17 cellular contexts compared by ENCODE assay signal in the genomic region with DNA sequence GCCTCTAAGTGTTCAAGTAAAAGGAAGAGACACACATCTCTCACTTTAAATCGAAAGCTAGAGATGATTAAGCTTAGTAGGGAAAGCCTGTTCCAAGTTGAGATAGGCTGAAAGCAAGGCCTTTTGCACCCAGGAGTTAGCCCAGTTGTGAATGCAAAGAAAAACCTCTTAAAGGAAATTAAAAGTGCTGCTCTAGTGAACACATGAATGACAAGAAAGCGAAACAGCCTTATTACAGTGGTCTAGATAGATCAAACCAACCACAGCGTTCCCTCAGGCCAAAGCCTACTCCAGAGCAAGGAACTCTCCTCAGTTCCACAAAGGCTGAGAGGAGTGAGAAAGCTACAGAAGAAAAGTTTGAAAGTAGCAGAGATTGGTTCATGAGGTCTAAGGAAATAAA. TPM values are rescaled to one million over a fixed set of nuclear protein-coding genes. Genes with fewer than 3 reads are reported as not detected.
DNase-seq lines count a peak whose midpoint lies in the region; ATAC-seq, FAIRE-seq and TF ChIP-seq lines count a peak whose summit lies in the region.
"Had no signal": no experiment of that assay in that cellular context is flagged by ENCODE, and none has a peak within 500 bp of the region (broad histone marks: within the 10 kb centered on the region; RNA-seq: fewer than 3 reads in every experiment).

No MANE protein-coding gene starts in this region.

- POLR2A ChIA-PET in activated CD4-positive, alpha-beta T cell treated with anti-CD3 and anti-CD28 coated beads, Interleukin-2, amount 10 ng/mL, durations not matched to agents 7 days and 5 days (lab: Charles Lee) = no interaction called here
- POLR2A ChIA-PET in T-cell (lab: Charles Lee) = no interaction called here

- no peak overlapping the region for H3K27ac Mint-ChIP-seq in activated CD4-positive, alpha-beta T cell treated with anti-CD3 and anti-CD28 coated beads, Interleukin-2, amount 10 ng/mL, durations not matched to agents 7 days and 5 days
- peak overlapping the region; percentile 94 to 96 for H3K27ac Mint-ChIP-seq in T-cell
- no peak overlapping the region for H3K27ac Mint-ChIP-seq in endodermal cell
- no peak overlapping the region for H3K27ac Mint-ChIP-seq in progenitor cell of endocrine pancreas

- peaks cover 18% of the 10 kb centered on the region for H3K4me1 Mint-ChIP-seq in activated CD4-positive, alpha-beta T cell treated with anti-CD3 and anti-CD28 coated beads, Interleukin-2, amount 10 ng/mL, durations not matched to agents 7 days and 5 days
- H3K4me1 Mint-ChIP-seq in T-cell (peaks cover 12 to 22% (median 21%) of the 10 kb centered on the region in 3 donors), endodermal cell (peaks cover 3% of the 10 kb centered on the region), progenitor cell of endocrine pancreas (ENCODE audit: low read depth) (peaks cover 6% of the 10 kb centered on the region)

- CTCF ChIA-PET in activated CD4-positive, alpha-beta T cell treated with anti-CD3 and anti-CD28 coated beads, Interleukin-2, amount 10 ng/mL, durations not matched to agents 7 days and 5 days (lab: Charles Lee) = interaction anchor here (1.0 to 1.5 kb wide), 3 partner anchors 156 to 184 kb away, joined by 3 to 4 read pairs (median 3); a partner anchor contains a TSS
- CTCF ChIA-PET in T-cell (lab: Charles Lee) = interaction anchor here (0.6 to 3.2 kb wide), 9 partner anchors 31 to 464 kb away, joined by 3 to 24 read pairs (median 6); a partner anchor contains a TSS

- H3K27ac ChIP-seq in endodermal cell (ENCODE audit: low read depth, low read length) = no peak overlapping the region
- H3K27ac ChIP-seq in pancreas = no peak overlapping the region
- no peak overlapping the region for H3K27ac ChIP-seq in colonic mucosa
- H3K27ac ChIP-seq: SK-N-MC, WERI-Rb-1 had no signal

- H3K9me3 ChIP-seq in endodermal cell (ENCODE audit: control insufficient read depth, low read length) = no peaks in the 10 kb centered on the region
- H3K9me3 ChIP-seq in pancreas = no peaks in the 10 kb centered on the region
- H3K9me3 ChIP-seq in colonic mucosa = no peaks in the 10 kb centered on the region
- H3K9me3 ChIP-seq: mucosa of descending colon, suprapubic skin had no signal

- H3K4me3 Mint-ChIP-seq in activated CD4-positive, alpha-beta T cell treated with anti-CD3 and anti-CD28 coated beads, Interleukin-2, amount 10 ng/mL, durations not matched to agents 7 days and 5 days = peak overlapping the region; percentile 74
- H3K4me3 Mint-ChIP-seq in T-cell = peak overlapping the region; percentile 88 to 96 (median 95)
- H3K4me3 Mint-ChIP-seq in endodermal cell = peak overlapping the region; percentile 74
- H3K4me3 Mint-ChIP-seq in progenitor cell of endocrine pancreas (ENCODE audit: low read depth) = peak overlapping the region; percentile 86

- H3K4me3 ChIP-seq in endodermal cell (ENCODE audit: low read length) (no peak overlapping the region), pancreas (no peak overlapping the region), colonic mucosa (no peak overlapping the region)
- H3K4me3 ChIP-seq: mucosa of descending colon had no signal

- H3K4me1 ChIP-seq in endodermal cell (ENCODE audit: control insufficient read depth, insufficient read depth, low read length) (peaks cover 3% of the 10 kb centered on the region), pancreas (peaks cover 0 to 12% (median 5%) of the 10 kb centered on the region in 3 donors), colonic mucosa (no peaks in the 10 kb centered on the region)

- H3K36me3 Mint-ChIP-seq in activated CD4-positive, alpha-beta T cell treated with anti-CD3 and anti-CD28 coated beads, Interleukin-2, amount 10 ng/mL, durations not matched to agents 7 days and 5 days (ENCODE audit: low read depth) = no peaks in the 10 kb centered on the region
- H3K36me3 Mint-ChIP-seq in T-cell (peaks cover 16% of the 10 kb centered on the region), endodermal cell (ENCODE audit: low read depth) (no peaks in the 10 kb centered on the region), progenitor cell of endocrine pancreas (ENCODE audit: insufficient read depth) (peaks cover 8% of the 10 kb centered on the region)

- TF ChIP-seq CTCF in endodermal cell (conservative IDR thresholded peaks at IDR 0.05) (no peak), progenitor cell of endocrine pancreas (IDR thresholded peaks at IDR 0.05; ENCODE audit: unreplicated experiment) (no peak), pancreas (IDR thresholded peaks at IDR 0.05) (no peak), colonic mucosa (IDR thresholded peaks at IDR 0.05) (no peak)

- no peak for FAIRE-seq in pancreas (lab: Jason Lieb, UNC)
- FAIRE-seq: A549 had no signal

- no peaks in the 10 kb centered on the region for H3K36me3 ChIP-seq in endodermal cell (ENCODE audit: control insufficient read depth, insufficient read depth, low read length)
- no peaks in the 10 kb centered on the region for H3K36me3 ChIP-seq in pancreas
- H3K36me3 ChIP-seq in colonic mucosa = no peaks in the 10 kb centered on the region
- H3K36me3 ChIP-seq: suprapubic skin, WERI-Rb-1 had no signal

- H3K9ac ChIP-seq in endodermal cell (ENCODE audit: extremely low read depth, low read length, poor library complexity, severe bottlenecking) (no peak overlapping the region), colonic mucosa (ENCODE audit: low read depth in 2 of 2, low read length in 2 of 2) (no peak overlapping the region)

- no peaks in the 10 kb centered on the region for H3K9me3 Mint-ChIP-seq in activated CD4-positive, alpha-beta T cell treated with anti-CD3 and anti-CD28 coated beads, Interleukin-2, amount 10 ng/mL, durations not matched to agents 7 days and 5 days
- H3K9me3 Mint-ChIP-seq in T-cell (peaks cover 0 to 1% (median 0%) of the 10 kb centered on the region in 3 donors), endodermal cell (peaks cover 2% of the 10 kb centered on the region), progenitor cell of endocrine pancreas (ENCODE audit: low read depth) (peaks cover 7% of the 10 kb centered on the region)

- peaks cover 3% of the 10 kb centered on the region for H3K27me3 Mint-ChIP-seq in activated CD4-positive, alpha-beta T cell treated with anti-CD3 and anti-CD28 coated beads, Interleukin-2, amount 10 ng/mL, durations not matched to agents 7 days and 5 days
- H3K27me3 Mint-ChIP-seq in T-cell (no peaks in the 10 kb centered on the region), endodermal cell (ENCODE audit: insufficient read depth) (peaks cover 12% of the 10 kb centered on the region), progenitor cell of endocrine pancreas (no peaks in the 10 kb centered on the region)

- intact Hi-C loops in pancreas (cut with DNase I) (loop anchor here in 1 of 3 donors (5.0 kb wide), 1 partner anchor 158 kb away; a partner anchor contains a TSS), colonic mucosa (cut with DNase I) (no loop called here)

- DNase-seq in activated CD4-positive, alpha-beta T cell treated with anti-CD3 and anti-CD28 coated beads, Interleukin-2, amount 10 ng/mL, durations not matched to agents 7 days and 5 days = no peak
- no peak for DNase-seq in activated CD4-positive, alpha-beta T cell treated with anti-CD3 and anti-CD28 coated beads, Interleukin-2, amount 50 U/mL, for 48 hours
- DNase-seq in T-cell = no peak
- DNase-seq in endodermal cell = peak; percentile 7
- no peak for DNase-seq in progenitor cell of endocrine pancreas (ENCODE audit: low spot score, unreplicated experiment)
- no peak for DNase-seq in pancreas
- DNase-seq in colonic mucosa = no peak
- DNase-seq: cortex of kidney had no signal

- H3K27me3 ChIP-seq in endodermal cell (ENCODE audit: control insufficient read depth, insufficient read depth, low read length, poor library complexity, severe bottlenecking) = peaks cover 6% of the 10 kb centered on the region
- H3K27me3 ChIP-seq in pancreas = no peaks in the 10 kb centered on the region
- no peaks in the 10 kb centered on the region for H3K27me3 ChIP-seq in colonic mucosa

- WGBS in endodermal cell (ENCODE audit: insufficient coverage in 1 of 2, insufficient read length in 1 of 2), 2 experiments = 94% methylated on average over 3 of the region's 3 CpGs; no CpG with 5 or more reads in 1 of the 2 experiments
- whole genome bisulfite sequencing in pancreas, 2 donors = 87 to 92% methylated on average over 3 of the region's 3 CpGs

- ATAC-seq in T-cell (replicated peaks in 1 of 4) (no peak), pancreas (no peak), HG03565 (IDR thresholded peaks at IDR 0.05; ENCODE audit: unreplicated experiment) (no peak)

RNA-seq across cellular contexts. Expression of a gene that starts 14.9 kb away (rescaled TPM):
- total RNA-seq in activated CD4-positive, alpha-beta T cell treated with anti-CD3 and anti-CD28 coated beads, Interleukin-2, amount 10 ng/mL, durations not matched to agents 7 days and 5 days = under 1 TPM; 0.71 to 0.72 TPM
- total RNA-seq in T-cell = under 1 TPM in 4 of 5 donors, not detected in 1; 0.19 to 0.73 (median 0.39) TPM
- 1 to 10 TPM in 1 of 2 donors, under 1 TPM in 1; 0.95 to 1.4 TPM for total RNA-seq in endodermal cell
- polyA plus RNA-seq in endodermal cell (2013, experiment 1 of 2) = 3.6 TPM
- 2.6 TPM for polyA plus RNA-seq in endodermal cell (2013, experiment 2 of 2)
- 1.8 and 3.2 TPM in 2 replicates for total RNA-seq in progenitor cell of endocrine pancreas
- under 1 TPM in 3 of 6 donors, not detected in 3; 0.26 to 0.47 (median 0.46) TPM for total RNA-seq in pancreas
- 1 to 10 TPM in 1 of 2 donors, under 1 TPM in 1; 0.27 to 1.9 TPM for polyA plus RNA-seq in pancreas
- total RNA-seq in colonic mucosa = 1 to 10 TPM in 1 of 2 donors, under 1 TPM in 1; 0.74 to 1.2 TPM
- total RNA-seq: esophagus mucosa, HT-29, pulmonary artery endothelial cell had no signal

RNA-seq across cellular contexts. Expression of a gene that starts 41.7 kb away (rescaled TPM):
- 10 to 100 TPM; 32.6 to 40.2 TPM for total RNA-seq in activated CD4-positive, alpha-beta T cell treated with anti-CD3 and anti-CD28 coated beads, Interleukin-2, amount 10 ng/mL, durations not matched to agents 7 days and 5 days
- total RNA-seq in T-cell (10 to 100 TPM; 19.5 to 36.8 (median 32.1) TPM), endodermal cell (10 to 100 TPM; 57.3 to 62.2 TPM), progenitor cell of endocrine pancreas (52.4 and 57.8 TPM in 2 replicates), pancreas (10 to 100 TPM; 11.8 to 24.3 (median 17.7) TPM), colonic mucosa (10 to 100 TPM; 27.5 to 55.8 TPM)
- 52.9 TPM for polyA plus RNA-seq in endodermal cell (2013, experiment 1 of 2)
- polyA plus RNA-seq in endodermal cell (2013, experiment 2 of 2) = 55.5 TPM
- 10 to 100 TPM; 36.0 to 36.2 TPM for polyA plus RNA-seq in pancreas

Comparison
In these comparisons a context has a peak if more than half of its experiments do, and no peak if none do; other contexts are left out.
1. H3K27ac Mint-ChIP-seq: peak in T-cell (2 of 2); none in activated CD4-positive, alpha-beta T cell treated with anti-CD3 and anti-CD28 coated beads, Interleukin-2, amount 10 ng/mL, durations not matched to agents 7 days and 5 days (single experiment), endodermal cell (single experiment) and progenitor cell of endocrine pancreas (single experiment).
2. Peak in every context shown above with its lines, with median percentiles within 50 percentile points of each other: H3K4me3 Mint-ChIP-seq.